13 cellular contexts compared by ENCODE assay signal in genomic region chr3:135310317-135310716, GRCh38.
DNase-seq lines count a peak whose midpoint lies in the region; ATAC-seq and TF ChIP-seq lines count a peak whose summit lies in the region.
"Had no signal": no experiment of that assay in that cellular context is flagged by ENCODE, and none has a peak within 500 bp of the region (broad histone marks: within the 10 kb centered on the region; RNA-seq: fewer than 3 reads in every experiment).

No MANE protein-coding gene starts in this region.

- peak; percentile 71 for ATAC-seq in GM19351 (IDR thresholded peaks at IDR 0.05; ENCODE audit: unreplicated experiment)
- peak; percentile 73 for ATAC-seq in HG03378 (IDR thresholded peaks at IDR 0.05; ENCODE audit: unreplicated experiment)
- ATAC-seq in HG03139 (IDR thresholded peaks at IDR 0.05; ENCODE audit: unreplicated experiment) = no peak
- ATAC-seq in HG03460 (IDR thresholded peaks at IDR 0.05; ENCODE audit: unreplicated experiment) = no peak

- no peaks in the 10 kb centered on the region for H3K27me3 ChIP-seq in BE2C
- H3K27me3 ChIP-seq: tibial nerve had no signal

- no peaks in the 10 kb centered on the region for H3K36me3 ChIP-seq in BE2C
- H3K36me3 ChIP-seq: tibial nerve had no signal

- TF ChIP-seq CTCF in BE2C (IDR thresholded peaks at IDR 0.05; ENCODE audit: low read depth, low read length) = no peak

- H3K4me3 ChIP-seq in BE2C (ENCODE audit: low read depth, low read length) = no peak overlapping the region
- H3K4me3 ChIP-seq: tibial nerve had no signal

- H3K9me3 ChIP-seq in BE2C = no peaks in the 10 kb centered on the region
- H3K9me3 ChIP-seq: tibial nerve had no signal

- DNase-seq in BE2C = peak; percentile 19
- peak; percentile 48 for DNase-seq in RPMI7951 (ENCODE audit: low read depth)
- no peak for DNase-seq in KBM-7
- no peak for DNase-seq in epidermal melanocyte (ENCODE audit: insufficient read length, low spot score)
- DNase-seq: amniotic stem cell; cortex of kidney; NCI-H1694; stimulated activated CD4-positive, alpha-beta T cell treated with anti-CD3 and anti-CD28 coated beads, Interleukin-12 subunit alpha, Interleukin-12 subunit beta, amount 100 ng/mL, for 4 hours had no signal

- H3K4me1 ChIP-seq in BE2C = no peaks in the 10 kb centered on the region; the same call in 1 of the 2 replicates
- H3K4me1 ChIP-seq: tibial nerve had no signal

- in situ Hi-C loops in KBM-7 (cut with MboI; ENCODE audit: low pct_unique_long_range_greater_than_20kb, low sequenced_read_pairs) = no loop called here

Comparison
In these comparisons a context has a peak if more than half of its experiments do, and no peak if none do; other contexts are left out.
1. DNase-seq: peak in BE2C (single experiment) and RPMI7951 (single experiment); none in KBM-7 (single experiment) and epidermal melanocyte (single experiment).
2. ATAC-seq: peak in GM19351 (single experiment) and HG03378 (single experiment); none in HG03139 (single experiment) and HG03460 (single experiment).